Comparison of ENCODE assay signal across 8 cellular contexts in the genomic region with DNA sequence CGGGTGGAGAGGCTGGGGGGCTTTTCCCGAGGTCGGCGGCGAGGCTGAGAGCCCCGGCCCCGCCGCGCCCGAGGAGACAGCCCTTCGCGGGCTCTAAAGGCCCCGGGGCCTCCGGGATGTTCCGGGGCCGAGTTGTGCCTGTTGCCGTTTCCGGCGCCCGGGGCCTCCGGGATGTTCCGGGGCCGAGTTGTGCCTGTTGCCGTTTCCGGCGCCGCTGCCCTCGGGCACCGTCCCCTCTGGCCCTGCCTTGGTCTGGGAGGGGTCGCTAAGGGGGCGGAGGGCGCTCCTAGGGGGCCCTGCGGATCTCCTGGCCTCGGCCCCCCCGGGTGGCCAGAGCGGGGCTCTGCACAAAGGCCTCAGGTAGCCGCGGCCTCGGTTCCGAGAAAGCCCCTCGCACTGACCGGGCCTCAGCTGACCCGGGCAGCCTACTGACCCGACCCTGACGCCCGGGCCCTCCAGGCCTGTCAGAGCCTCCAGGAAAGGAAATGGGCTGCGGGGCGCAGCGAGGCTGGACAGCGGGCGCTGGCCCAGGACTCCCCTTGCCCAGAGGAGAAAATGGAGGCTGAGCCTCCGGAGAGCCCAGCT. TPM values are rescaled to one million over a fixed set of nuclear protein-coding genes. Genes with fewer than 3 reads are reported as not detected.
DNase-seq lines count a peak whose midpoint lies in the region; ATAC-seq and TF ChIP-seq lines count a peak whose summit lies in the region.

No MANE protein-coding gene starts in this region.

- no peaks in the 10 kb centered on the region for H3F3A ChIP-seq in neural cell (ENCODE audit: insufficient read depth, low read length, poor library complexity, severe bottlenecking)

- H3K36me3 ChIP-seq in CD4-positive, CD25-positive, alpha-beta regulatory T cell (ENCODE audit: control insufficient read depth, insufficient read depth, low read length): no peaks in the 10 kb centered on the region
- no peaks in the 10 kb centered on the region for H3K36me3 ChIP-seq in neural cell (ENCODE audit: insufficient read depth, low read length)

- ATAC-seq in CD4-positive, CD25-positive, alpha-beta regulatory T cell (ENCODE audit: low read depth in 2 of 2): no peak
- peak; percentile 16 for ATAC-seq in HG03442 (IDR thresholded peaks at IDR 0.05; ENCODE audit: unreplicated experiment)
- ATAC-seq in effector memory CD8-positive, alpha-beta T cell (replicated peaks): peak; percentile 3
- ATAC-seq in GM18868 (IDR thresholded peaks at IDR 0.05; ENCODE audit: unreplicated experiment): no peak
- no peak for ATAC-seq in GM19467 (IDR thresholded peaks at IDR 0.05; ENCODE audit: unreplicated experiment)

- H3K4me3 Mint-ChIP-seq in CD4-positive, CD25-positive, alpha-beta regulatory T cell: no peak overlapping the region
- H3K4me3 Mint-ChIP-seq in effector memory CD8-positive, alpha-beta T cell: no peak overlapping the region

- no peaks in the 10 kb centered on the region for H3K27me3 ChIP-seq in CD4-positive, CD25-positive, alpha-beta regulatory T cell (ENCODE audit: control insufficient read depth, insufficient read depth, low read length)
- no peaks in the 10 kb centered on the region for H3K27me3 ChIP-seq in neural cell (ENCODE audit: insufficient read depth, low read depth, low read length)

- no peaks in the 10 kb centered on the region for H3K9me3 Mint-ChIP-seq in CD4-positive, CD25-positive, alpha-beta regulatory T cell
- H3K9me3 Mint-ChIP-seq in effector memory CD8-positive, alpha-beta T cell: no peaks in the 10 kb centered on the region

- peaks cover 17% of the 10 kb centered on the region for H3K79me2 ChIP-seq in neural cell (replicated peaks; ENCODE audit: insufficient read depth, low read length)

- no peak for TF ChIP-seq EP300 in neural cell (conservative IDR thresholded peaks at IDR 0.05; ENCODE audit: poor library complexity, severe bottlenecking)

- peak overlapping the region; percentile 69 for H3K9ac ChIP-seq in neural cell (ENCODE audit: low read length)

- H3K4me1 ChIP-seq in CD4-positive, CD25-positive, alpha-beta regulatory T cell (ENCODE audit: control insufficient read depth, insufficient read depth, low read length, poor library complexity, severe bottlenecking): peaks cover 25% of the 10 kb centered on the region

- no peaks in the 10 kb centered on the region for H4K20me1 ChIP-seq in neural cell (ENCODE audit: insufficient read depth)

- H3K27ac ChIP-seq in CD4-positive, CD25-positive, alpha-beta regulatory T cell (ENCODE audit: insufficient read depth, low read length, poor library complexity, severe bottlenecking): peak overlapping the region; percentile 51
- H3K27ac ChIP-seq in neural cell (ENCODE audit: low read length): no peak overlapping the region

- no peaks in the 10 kb centered on the region for H3K9me2 ChIP-seq in neural cell (ENCODE audit: insufficient read depth, low read length)

- DNase-seq in CD4-positive, CD25-positive, alpha-beta regulatory T cell: peak in 2 of 3 donors; percentile 26 to 49
- no peak for DNase-seq in effector memory CD8-positive, alpha-beta T cell
- DNase-seq in globus pallidus (ENCODE audit: low spot score) (no peak), NCI-H446 treated with DMSO at 0.1 percent for 48 hours (lab: John Stamatoyannopoulos, UW) (no peak)

- no peak for TF ChIP-seq RAD21 in neural cell (conservative IDR thresholded peaks at IDR 0.05)

- no peak for TF ChIP-seq CTCF in neural cell (IDR thresholded peaks at IDR 0.05; ENCODE audit: poor library complexity, severe bottlenecking)

- no peak overlapping the region for H2AFZ ChIP-seq in neural cell (ENCODE audit: low read depth, low read length)

- H3K27ac Mint-ChIP-seq in CD4-positive, CD25-positive, alpha-beta regulatory T cell: no peak overlapping the region
- no peak overlapping the region for H3K27ac Mint-ChIP-seq in effector memory CD8-positive, alpha-beta T cell

- no peak overlapping the region for H3K4me3 ChIP-seq in CD4-positive, CD25-positive, alpha-beta regulatory T cell (ENCODE audit: low read depth, low read length)
- peak overlapping the region; percentile 66 for H3K4me3 ChIP-seq in neural cell (ENCODE audit: low read length)

- H3K4me1 Mint-ChIP-seq in CD4-positive, CD25-positive, alpha-beta regulatory T cell: peaks cover 0 to 8% (median 0%) of the 10 kb centered on the region in 4 donors
- H3K4me1 Mint-ChIP-seq in effector memory CD8-positive, alpha-beta T cell (ENCODE audit: low read depth in 2 of 2): peaks cover 0 to 4% of the 10 kb centered on the region in 2 donors

- no peaks in the 10 kb centered on the region for H3K27me3 Mint-ChIP-seq in CD4-positive, CD25-positive, alpha-beta regulatory T cell
- H3K27me3 Mint-ChIP-seq in effector memory CD8-positive, alpha-beta T cell: peaks cover 31 to 40% of the 10 kb centered on the region in 2 donors

- H3K36me3 Mint-ChIP-seq in CD4-positive, CD25-positive, alpha-beta regulatory T cell: no peaks in the 10 kb centered on the region
- H3K36me3 Mint-ChIP-seq in effector memory CD8-positive, alpha-beta T cell (ENCODE audit: insufficient read depth): peaks cover 4% of the 10 kb centered on the region

- no peak overlapping the region for H3K4me2 ChIP-seq in neural cell (ENCODE audit: low read length)

- H3K9me3 ChIP-seq in CD4-positive, CD25-positive, alpha-beta regulatory T cell (ENCODE audit: control insufficient read depth in 2 of 2, low read length in 2 of 2): no peaks in the 10 kb centered on the region
- no peaks in the 10 kb centered on the region for H3K9me3 ChIP-seq in neural cell (ENCODE audit: low read length)

TF ChIP-seq in neural cell, 6 proteins besides CTCF, POLR2A, EP300 and RAD21:
- TF ChIP-seq TAF1 (IDR thresholded peaks at IDR 0.05; ENCODE audit: low read depth) (no peak), POLR2AphosphoS5 (IDR thresholded peaks at IDR 0.05) (no peak), SMC3 (conservative IDR thresholded peaks at IDR 0.05; ENCODE audit: poor library complexity) (no peak), EZH2 (IDR thresholded peaks at IDR 0.05; ENCODE audit: borderline replicate concordance, insufficient read depth, low read length, poor library complexity, severe bottlenecking) (no peak), MXI1 (conservative IDR thresholded peaks at IDR 0.05; ENCODE audit: poor library complexity, severe bottlenecking) (no peak)
- TF ChIP-seq, protein P1, sequence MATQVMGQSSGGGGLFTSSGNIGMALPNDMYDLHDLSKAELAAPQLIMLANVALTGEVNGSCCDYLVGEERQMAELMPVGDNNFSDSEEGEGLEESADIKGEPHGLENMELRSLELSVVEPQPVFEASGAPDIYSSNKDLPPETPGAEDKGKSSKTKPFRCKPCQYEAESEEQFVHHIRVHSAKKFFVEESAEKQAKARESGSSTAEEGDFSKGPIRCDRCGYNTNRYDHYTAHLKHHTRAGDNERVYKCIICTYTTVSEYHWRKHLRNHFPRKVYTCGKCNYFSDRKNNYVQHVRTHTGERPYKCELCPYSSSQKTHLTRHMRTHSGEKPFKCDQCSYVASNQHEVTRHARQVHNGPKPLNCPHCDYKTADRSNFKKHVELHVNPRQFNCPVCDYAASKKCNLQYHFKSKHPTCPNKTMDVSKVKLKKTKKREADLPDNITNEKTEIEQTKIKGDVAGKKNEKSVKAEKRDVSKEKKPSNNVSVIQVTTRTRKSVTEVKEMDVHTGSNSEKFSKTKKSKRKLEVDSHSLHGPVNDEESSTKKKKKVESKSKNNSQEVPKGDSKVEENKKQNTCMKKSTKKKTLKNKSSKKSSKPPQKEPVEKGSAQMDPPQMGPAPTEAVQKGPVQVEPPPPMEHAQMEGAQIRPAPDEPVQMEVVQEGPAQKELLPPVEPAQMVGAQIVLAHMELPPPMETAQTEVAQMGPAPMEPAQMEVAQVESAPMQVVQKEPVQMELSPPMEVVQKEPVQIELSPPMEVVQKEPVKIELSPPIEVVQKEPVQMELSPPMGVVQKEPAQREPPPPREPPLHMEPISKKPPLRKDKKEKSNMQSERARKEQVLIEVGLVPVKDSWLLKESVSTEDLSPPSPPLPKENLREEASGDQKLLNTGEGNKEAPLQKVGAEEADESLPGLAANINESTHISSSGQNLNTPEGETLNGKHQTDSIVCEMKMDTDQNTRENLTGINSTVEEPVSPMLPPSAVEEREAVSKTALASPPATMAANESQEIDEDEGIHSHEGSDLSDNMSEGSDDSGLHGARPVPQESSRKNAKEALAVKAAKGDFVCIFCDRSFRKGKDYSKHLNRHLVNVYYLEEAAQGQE (IDR thresholded peaks at IDR 0.05; ENCODE audit: borderline replicate concordance): no peak
TF ChIP-seq in neural cell: peak in this region for 0.

RNA-seq across cellular contexts. Expression of a gene that starts 24.2 kb away (rescaled TPM):
- total RNA-seq in CD4-positive, CD25-positive, alpha-beta regulatory T cell: 1,684 TPM
- polyA plus RNA-seq in CD4-positive, CD25-positive, alpha-beta regulatory T cell: 1,000 to 10,000 TPM; 1,881 to 2,724 (median 2,486) TPM
- 8,273 and 9,187 TPM in 2 replicates for polyA plus RNA-seq in neural cell
- polyA minus RNA-seq in neural cell: 9,577 and 9,692 TPM in 2 replicates

RNA-seq across cellular contexts. Expression of a gene that starts 39.8 kb away (rescaled TPM):
- 0.74 TPM for total RNA-seq in CD4-positive, CD25-positive, alpha-beta regulatory T cell
- under 1 TPM in 1 of 4 donors, not detected in 3; 0.17 TPM for polyA plus RNA-seq in CD4-positive, CD25-positive, alpha-beta regulatory T cell
- 3.6 and 4.8 TPM in 2 replicates for polyA plus RNA-seq in neural cell
- polyA minus RNA-seq in neural cell: 7.3 and 9.7 TPM in 2 replicates

Comparison
In these comparisons a context has a peak if more than half of its experiments do, and no peak if none do; other contexts are left out.
1. ATAC-seq: peak in HG03442 (single experiment) and effector memory CD8-positive, alpha-beta T cell (single experiment); none in CD4-positive, CD25-positive, alpha-beta regulatory T cell (0 of 2), GM18868 (single experiment) and GM19467 (single experiment).
2. DNase-seq: peak in CD4-positive, CD25-positive, alpha-beta regulatory T cell (2 of 3); none in effector memory CD8-positive, alpha-beta T cell (0 of 3), globus pallidus (single experiment) and NCI-H446 treated with DMSO at 0.1 percent for 48 hours (single experiment).